22 cellular contexts compared by ENCODE assay signal in the genomic region with DNA sequence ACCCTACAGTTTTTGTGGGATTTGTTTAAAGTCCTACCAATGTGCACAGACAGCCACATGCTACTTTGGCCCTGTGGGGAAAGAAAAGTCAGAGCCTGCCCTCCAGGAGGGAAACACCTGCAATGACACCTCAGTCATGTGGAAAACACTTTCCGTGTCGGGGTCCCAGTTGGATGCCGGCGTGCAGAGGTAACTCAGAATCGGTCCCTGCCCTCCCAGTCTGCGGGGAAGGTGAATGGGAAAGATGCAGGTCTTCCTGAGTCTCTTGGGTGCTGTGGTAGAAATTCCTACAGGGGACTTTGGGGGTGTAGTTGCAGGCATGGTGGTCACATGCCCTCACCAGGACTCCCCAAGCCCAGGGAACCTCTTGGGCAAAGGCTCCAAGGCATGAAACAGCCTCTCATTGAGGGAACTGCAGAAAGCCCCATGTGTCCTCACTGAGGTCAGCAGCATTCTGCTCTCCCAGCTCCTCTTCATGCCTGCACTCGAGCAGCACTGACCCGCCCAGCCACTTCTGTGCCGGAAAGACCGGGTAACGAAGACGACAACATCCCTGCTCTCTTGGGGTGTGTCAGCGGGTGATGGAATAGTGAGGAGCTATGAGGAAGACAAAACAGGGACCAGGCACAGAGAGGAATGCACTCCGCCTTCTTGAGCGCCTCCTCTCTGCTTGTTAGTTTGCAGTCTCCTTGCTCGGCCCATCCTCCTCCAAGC. TPM values are rescaled to one million over a fixed set of nuclear protein-coding genes. Genes with fewer than 3 reads are reported as not detected.
"Had no signal": no experiment of that assay in that cellular context is flagged by ENCODE, and none has a peak within 500 bp of the region (broad histone marks: within the 10 kb centered on the region; RNA-seq: fewer than 3 reads in every experiment).

No MANE protein-coding gene starts in this region.

- H3K9me3 ChIP-seq: ascending aorta, body of pancreas, MG63 had no signal

- H3K4me3 Mint-ChIP-seq: activated CD8-positive, alpha-beta T cell treated with anti-CD3 and anti-CD28 coated beads, Interleukin-2, amount 10 ng/mL, durations not matched to agents 7 days and 5 days; activated T-cell treated with anti-CD3 and anti-CD28 coated beads, Interleukin-2, amount 50 U/mL, for 72 hours; T-helper 17 cell; WTC11 had no signal

- ATAC-seq: activated CD8-positive, alpha-beta T cell treated with anti-CD3 and anti-CD28 coated beads, Interleukin-2, amount 10 ng/mL, durations not matched to agents 7 days and 5 days; activated T-cell treated with anti-CD3 and anti-CD28 coated beads, Interleukin-2, amount 50 U/mL, for 72 hours; body of pancreas; T-helper 17 cell; WTC11 had no signal

- DNase-seq: activated CD4-positive, alpha-beta T cell treated with anti-CD3 and anti-CD28 coated beads for 48 hours; activated CD4-positive, alpha-beta T cell treated with anti-CD3 and anti-CD28 coated beads, Interleukin-2, amount 50 U/mL, for 4 hours; activated CD4-positive, CD25-positive, alpha-beta regulatory T cell treated with anti-CD3 and anti-CD28 coated beads, Interleukin-2, amount 50 U/mL, for 72 hours; activated CD8-positive, alpha-beta T cell treated with anti-CD3 and anti-CD28 coated beads, Interleukin-2, amount 10 ng/mL, durations not matched to agents 7 days and 5 days; activated gamma-delta T cell treated with Interleukin-2 at 50 U/mL for 16 hours; activated naive CD4-positive, alpha-beta T cell treated with anti-CD3 and anti-CD28 coated beads, Interleukin-2, amount 50 U/mL, for 16 hours; activated T-cell treated with anti-CD3 and anti-CD28 coated beads, Interleukin-2, amount 50 U/mL, for 72 hours; body of pancreas; MG63; MV-4-11; NCI-H1105; NCI-H1436; NCI-H1694 treated with DMSO at 0.1 percent for 48 hours; NCI-H2029 treated with DMSO at 0.1 percent for 48 hours; NCI-H510A treated with DMSO at 0.1 percent for 48 hours; PC-9; SIG-M5; T-helper 17 cell; T-helper 9 cell had no signal

- H3K36me3 Mint-ChIP-seq: WTC11 had no signal

- H3K4me3 ChIP-seq: ascending aorta, body of pancreas, MG63, PC-9 had no signal

- H3K36me3 ChIP-seq: ascending aorta, MG63 had no signal

- H3K27ac Mint-ChIP-seq: activated CD8-positive, alpha-beta T cell treated with anti-CD3 and anti-CD28 coated beads, Interleukin-2, amount 10 ng/mL, durations not matched to agents 7 days and 5 days; activated T-cell treated with anti-CD3 and anti-CD28 coated beads, Interleukin-2, amount 50 U/mL, for 72 hours; activated T-helper 2 cell treated with anti-CD3 and anti-CD28 coated beads, Interferon-gamma antibody, Interleukin-2, Interleukin-4, amounts not matched to agents 10 μg/mL and 5 μg/mL and 100 μg/mL, durations not matched to agents 14 hours and 24 hours and 36 hours; T-helper 17 cell; WTC11 had no signal

- H3K9me3 Mint-ChIP-seq: activated T-cell treated with anti-CD3 and anti-CD28 coated beads, Interleukin-2, amount 50 U/mL, for 72 hours; activated T-helper 2 cell treated with anti-CD3 and anti-CD28 coated beads, Interferon-gamma antibody, Interleukin-2, Interleukin-4, amounts not matched to agents 10 μg/mL and 5 μg/mL and 100 μg/mL, durations not matched to agents 14 hours and 24 hours and 36 hours had no signal

- H3K27ac ChIP-seq: ascending aorta, body of pancreas, PC-9 had no signal

RNA-seq across cellular contexts. Expression of gene RIBC2, which starts 4.7 kb away (rescaled TPM):
- total RNA-seq: ascending aorta, body of pancreas had no signal

RNA-seq across cellular contexts. Expression of gene SMC1B, which starts 4.8 kb away (rescaled TPM):
- total RNA-seq: ascending aorta, body of pancreas had no signal
